In the genomic region with DNA sequence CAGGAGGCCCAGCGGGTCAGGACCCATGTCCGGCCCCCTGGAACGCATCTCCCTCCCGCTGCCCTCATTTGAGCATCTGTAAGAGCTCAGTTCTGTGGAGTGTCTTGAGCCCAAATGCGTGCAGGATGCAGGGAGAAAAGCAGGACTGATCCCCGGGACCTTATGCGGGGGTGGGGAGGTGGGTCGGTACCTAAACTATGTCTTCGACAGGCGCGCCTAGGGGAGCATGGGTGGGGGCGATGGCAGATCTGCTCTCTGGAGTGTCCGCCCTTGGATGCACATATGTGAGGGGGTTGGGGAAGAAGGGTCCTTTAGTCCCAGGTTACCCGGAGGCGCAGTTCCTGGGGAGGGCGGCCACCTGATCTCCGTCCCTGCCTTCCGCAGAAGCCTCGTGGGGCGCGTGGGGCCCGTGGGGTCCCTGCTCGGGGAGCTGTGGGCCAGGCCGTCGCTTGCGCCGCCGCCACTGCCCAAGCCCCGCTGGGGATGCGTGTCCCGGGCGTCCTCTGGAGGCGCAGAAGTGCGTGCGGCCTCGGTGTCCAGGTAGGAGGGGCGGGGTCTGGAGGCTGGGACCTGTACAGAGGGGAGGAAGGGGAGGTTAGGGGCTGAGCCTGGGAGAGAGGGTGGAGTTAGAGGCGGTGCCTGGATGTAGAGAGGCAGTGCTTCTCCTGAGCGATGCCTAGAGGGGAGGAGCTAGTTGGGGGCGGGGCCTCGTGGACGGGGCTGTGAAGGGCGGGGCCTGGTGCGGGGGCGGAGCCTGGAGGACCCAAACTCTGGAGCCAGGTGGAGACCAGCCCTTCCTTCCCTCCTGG, we compare ENCODE assay signal across 8 cellular contexts. TPM values are rescaled to one million over a fixed set of nuclear protein-coding genes. Genes with fewer than 3 reads are reported as not detected.
DNase-seq lines count a peak whose midpoint lies in the region; ATAC-seq and TF ChIP-seq lines count a peak whose summit lies in the region.

No MANE protein-coding gene starts in this region.

- peak; percentile 85 for ATAC-seq in CD4-positive, alpha-beta T cell (ENCODE audit: poor library complexity)
- peak; percentile 44 for ATAC-seq in HG02981 (IDR thresholded peaks at IDR 0.05; ENCODE audit: unreplicated experiment)
- peak; percentile 63 to 76 for ATAC-seq in naive B cell (ENCODE audit: low read depth in 2 of 2)
- no peak for ATAC-seq in HG03025 (IDR thresholded peaks at IDR 0.05; ENCODE audit: low FRiP score, unreplicated experiment)

- H3K27me3 ChIP-seq in CD4-positive, alpha-beta T cell (ENCODE audit: control insufficient read depth, insufficient read depth, low read length): no peaks in the 10 kb centered on the region
- peaks cover 24% of the 10 kb centered on the region for H3K27me3 ChIP-seq in suprapubic skin

- H3K4me3 ChIP-seq in choroid plexus epithelial cell (ENCODE audit: low read depth, low read length) (peak overlapping the region; percentile 24), suprapubic skin (peak overlapping the region; percentile 39)

- TF ChIP-seq CTCF in CD4-positive, alpha-beta T cell (IDR thresholded peaks at IDR 0.05): no peak
- TF ChIP-seq CTCF in choroid plexus epithelial cell (conservative IDR thresholded peaks at IDR 0.05; ENCODE audit: low read depth, low read length): no peak
- TF ChIP-seq CTCF in suprapubic skin (IDR thresholded peaks at IDR 0.05): no peak

- POLR2A ChIA-PET in CD4-positive, alpha-beta T cell (lab: Charles Lee): interaction anchor here (0.6 to 1.6 kb wide), 5 partner anchors 8 to 128 kb away, joined by 3 to 6 read pairs (median 3); partner anchors contain the start of gene ZNF101

- intact Hi-C loops in CD4-positive, alpha-beta T cell (cut with DNase I, micrococcal nuclease): no loop called here

- 2% methylated on average over 31 of the region's 45 CpGs for WGBS in suprapubic skin

- H3K27ac Mint-ChIP-seq in CD4-positive, alpha-beta T cell: no peak overlapping the region
- no peak overlapping the region for H3K27ac Mint-ChIP-seq in naive B cell

- peaks cover 33% of the 10 kb centered on the region for H3K4me1 Mint-ChIP-seq in CD4-positive, alpha-beta T cell (ENCODE audit: low read depth)
- H3K4me1 Mint-ChIP-seq in naive B cell: peaks cover 29 to 34% (median 32%) of the 10 kb centered on the region in 3 donors

- TF ChIP-seq POLR2A in suprapubic skin (IDR thresholded peaks at IDR 0.05): no peak

- H3K4me1 ChIP-seq in suprapubic skin: peaks cover 39% of the 10 kb centered on the region

- peak; percentile 62 to 79 (median 68) for DNase-seq in CD4-positive, alpha-beta T cell
- DNase-seq in activated CD4-positive, CD25-positive, alpha-beta regulatory T cell treated with anti-CD3 and anti-CD28 coated beads, Interleukin-2, amount 50 U/mL, for 16 hours (ENCODE audit: low read depth, low spot score): peak; percentile 38
- DNase-seq in choroid plexus epithelial cell (ENCODE audit: low read depth) (peak; percentile 50), naive B cell (no peak), suprapubic skin (ENCODE audit: low spot score in 2 of 2) (peak in 1 of 2 donors; percentile 76), HK-2 (ENCODE audit: unreplicated experiment) (no peak)

- H3K36me3 ChIP-seq in suprapubic skin: no peaks in the 10 kb centered on the region

- TF ChIP-seq EP300 in suprapubic skin (IDR thresholded peaks at IDR 0.05): no peak

- H3K9me3 Mint-ChIP-seq in CD4-positive, alpha-beta T cell: no peaks in the 10 kb centered on the region
- peaks cover 0 to 4% (median 0%) of the 10 kb centered on the region in 7 donors for H3K9me3 Mint-ChIP-seq in naive B cell

- no peaks in the 10 kb centered on the region for H3K27me3 Mint-ChIP-seq in CD4-positive, alpha-beta T cell
- peaks cover 15 to 66% (median 46%) of the 10 kb centered on the region in 3 donors for H3K27me3 Mint-ChIP-seq in naive B cell

- no peaks in the 10 kb centered on the region for H3K9me3 ChIP-seq in CD4-positive, alpha-beta T cell (ENCODE audit: control insufficient read depth, low read length)
- H3K9me3 ChIP-seq in suprapubic skin: no peaks in the 10 kb centered on the region

- peak overlapping the region; percentile 82 for H3K4me3 Mint-ChIP-seq in CD4-positive, alpha-beta T cell
- H3K4me3 Mint-ChIP-seq in naive B cell: peak overlapping the region in 7 of 8 donors; percentile 66 to 89 (median 78)

- CTCF ChIA-PET in CD4-positive, alpha-beta T cell (lab: Charles Lee): interaction anchor here (0.8 to 1.0 kb wide), 2 partner anchors 9 to 13 kb away, joined by 3 to 4 read pairs; no protein-coding TSS in a partner anchor

- H3K36me3 Mint-ChIP-seq in CD4-positive, alpha-beta T cell (ENCODE audit: low read depth): no peaks in the 10 kb centered on the region
- H3K36me3 Mint-ChIP-seq in naive B cell: no peaks in the 10 kb centered on the region

- H3K27ac ChIP-seq in CD4-positive, alpha-beta T cell (ENCODE audit: low read depth, low read length): no peak overlapping the region
- no peak overlapping the region for H3K27ac ChIP-seq in suprapubic skin

RNA-seq across cellular contexts. Expression of gene CILP2, which starts 2.8 kb away (rescaled TPM):
- 1 to 10 TPM; 1.1 to 1.7 TPM for total RNA-seq in CD4-positive, alpha-beta T cell
- under 1 TPM in 1 of 6 donors, not detected in 5; 0.11 TPM for polyA plus RNA-seq in naive B cell (ENCODE audit: low read depth in 6 of 6)
- under 1 TPM; 0.15 to 0.44 (median 0.21) TPM for total RNA-seq in suprapubic skin

RNA-seq across cellular contexts. Expression of gene YJEFN3, which starts 12.2 kb away (rescaled TPM):
- 1 to 10 TPM; 3.7 to 4.4 TPM for total RNA-seq in CD4-positive, alpha-beta T cell
- under 1 TPM in 2 of 6 donors, not detected in 4; 0.17 TPM for polyA plus RNA-seq in naive B cell (ENCODE audit: low read depth in 6 of 6)
- 10 to 100 TPM in 1 of 4 donors, 1 to 10 TPM in 3; 1.1 to 12.0 (median 1.7) TPM for total RNA-seq in suprapubic skin

RNA-seq across cellular contexts. Expression of gene NDUFA13, which starts 24.9 kb away (rescaled TPM):
- total RNA-seq in CD4-positive, alpha-beta T cell: 100 to 1,000 TPM; 145 to 156 TPM
- polyA plus RNA-seq in naive B cell (ENCODE audit: low read depth in 6 of 6): 100 to 1,000 TPM; 226 to 324 (median 271) TPM
- total RNA-seq in suprapubic skin: 100 to 1,000 TPM in 3 of 4 donors, 10 to 100 TPM in 1; 94.4 to 160 (median 109) TPM

RNA-seq across cellular contexts. Expression of gene TSSK6, which starts 25.6 kb away (rescaled TPM):
- 1 to 10 TPM; 3.4 to 5.5 TPM for total RNA-seq in CD4-positive, alpha-beta T cell
- polyA plus RNA-seq in naive B cell (ENCODE audit: low read depth in 6 of 6): 1 to 10 TPM; 1.1 to 4.3 (median 2.3) TPM
- 1 to 10 TPM; 1.9 to 3.8 (median 3.0) TPM for total RNA-seq in suprapubic skin

Comparison
In these comparisons a context has a peak if more than half of its experiments do, and no peak if none do; other contexts are left out.
1. DNase-seq: peak in CD4-positive, alpha-beta T cell (10 of 10), activated CD4-positive, CD25-positive, alpha-beta regulatory T cell treated with anti-CD3 and anti-CD28 coated beads, Interleukin-2, amount 50 U/mL, for 16 hours (single experiment) and choroid plexus epithelial cell (single experiment); none in naive B cell (single experiment) and HK-2 (single experiment).